8 cellular contexts compared by ENCODE assay signal in genomic region chr20:62804632-62805364, GRCh38. TPM values are rescaled to one million over a fixed set of nuclear protein-coding genes. Genes with fewer than 3 reads are reported as not detected.
A peak's percentile ranks its signal among the peaks of the same experiment; 100 is the strongest.
DNase-seq lines count a peak whose midpoint lies in the region; ATAC-seq and TF ChIP-seq lines count a peak whose summit lies in the region.

Gene OGFR, plus strand, starts transcription at chr20:62804835. Its CDS starts 25 bp downstream, at chr20:62804860.

- H3K4me1 ChIP-seq in RWPE2 (ENCODE audit: insufficient read depth, poor library complexity, severe bottlenecking) (peaks cover 9% of the 10 kb centered on the region), thyroid gland (peaks cover 8 to 23% of the 10 kb centered on the region in 2 donors)

- peak; percentile 23 to 69 for TF ChIP-seq POLR2A in thyroid gland (IDR thresholded peaks at IDR 0.05)

- H3K4me3 ChIP-seq in GM08714 (ENCODE audit: low read length) = peak within 1 kb of the TSS; percentile 89
- peak within 1 kb of the TSS; percentile 97 for H3K4me3 ChIP-seq in RWPE2 (ENCODE audit: severe bottlenecking)
- H3K4me3 ChIP-seq in thyroid gland (replicated peaks in 1 of 3) = peak within 1 kb of the TSS; percentile 31 to 98 (median 96)

- peaks cover 56% of the 10 kb centered on the region for H3K36me3 ChIP-seq in RWPE2 (ENCODE audit: low read depth)
- peaks cover 24 to 30% of the 10 kb centered on the region in 2 donors for H3K36me3 ChIP-seq in thyroid gland

- H3K27ac ChIP-seq in RWPE2 (ENCODE audit: poor library complexity, severe bottlenecking) (peak within 1 kb of the TSS; percentile 60), thyroid gland (peak within 1 kb of the TSS; percentile 81 to 91 (median 81))

- in situ Hi-C loops in KBM-7 (cut with MboI; ENCODE audit: low pct_unique_long_range_greater_than_20kb, low sequenced_read_pairs) = no loop called here

- peak; percentile 4 for TF ChIP-seq CTCF in RWPE2 (IDR thresholded peaks at IDR 0.05; ENCODE audit: poor library complexity, severe bottlenecking)
- TF ChIP-seq CTCF in thyroid gland (IDR thresholded peaks at IDR 0.05) = no peak

- ATAC-seq in HG02798 (IDR thresholded peaks at IDR 0.05; ENCODE audit: poor library complexity, unreplicated experiment) (peak; percentile 54), RWPE2 (ENCODE audit: low read depth) (peak; percentile 19)

- DNase-seq in RWPE2 (ENCODE audit: low spot score) = peak; percentile 89
- DNase-seq in activated naive CD4-positive, alpha-beta T cell treated with Interleukin-2 at 50 U/mL for 16 hours = peak; percentile 70
- peak; percentile 88 for DNase-seq in germinal center (ENCODE audit: low spot score)
- peak in 41 of 56 donors; percentile 15 to 77 (median 45) for DNase-seq in nucleus accumbens (lab: John Stamatoyannopoulos, UW)
- DNase-seq in thyroid gland = peak; percentile 65 to 67
- DNase-seq in KBM-7 = no peak

- H3K27me3 ChIP-seq in RWPE2 (ENCODE audit: insufficient read depth, poor library complexity, severe bottlenecking) (no peaks in the 10 kb centered on the region), thyroid gland (no peaks in the 10 kb centered on the region)

- no peaks in the 10 kb centered on the region for H3K9me3 ChIP-seq in RWPE2 (ENCODE audit: severe bottlenecking)
- no peaks in the 10 kb centered on the region for H3K9me3 ChIP-seq in thyroid gland

- intact Hi-C loops in thyroid gland (cut with DNase I) = loop anchor here (5.0 kb wide), 1 partner anchor 137 kb away; no protein-coding TSS in a partner anchor

- 0 to 3% methylated on average over 13 to 21 of the region's 103 CpGs for WGBS in thyroid gland, 2 donors

RNA-seq across cellular contexts. Expression of gene OGFR, which starts in this region (rescaled TPM):
- total RNA-seq in thyroid gland = 10 to 100 TPM; 50.0 to 67.6 (median 63.7) TPM
